Comparison of ENCODE assay signal across 1 cellular context in genomic region chr12:56630180-56630632, GRCh38.
TF ChIP-seq lines count a peak whose summit lies in the region.

Gene BAZ2A (minus strand): TSS chr12:56630326. CDS start chr12:56617530, 12,796 bp downstream.

TF ChIP-seq in HepG2, 621 proteins besides CTCF, POLR2A, EP300 and RAD21 (continued from another document and continues in another):
- TF ChIP-seq ATF2 (CRISPR knock-in tag; IDR thresholded peaks at IDR 0.05) (peak; percentile 72), HMGXB4 (CRISPR knock-in tag; IDR thresholded peaks at IDR 0.05; ENCODE audit: borderline replicate concordance in 1 of 2, low read depth in 1 of 2) (peak; percentile 55 to 74; a peak in 2 of 4 replicates), GATA4 (IDR thresholded peaks at IDR 0.05; ENCODE audit: borderline replicate concordance, low read depth) (no peak), HDAC2 (CRISPR knock-in tag; IDR thresholded peaks at IDR 0.05) (peak; percentile 74; the same call in 1 of the 2 replicates), PHF21A (CRISPR knock-in tag; IDR thresholded peaks at IDR 0.05) (no peak), CEBPG (CRISPR knock-in tag; IDR thresholded peaks at IDR 0.05) (peak; percentile 30; the same call in 1 of the 2 replicates), TRAFD1 (CRISPR knock-in tag; IDR thresholded peaks at IDR 0.05; ENCODE audit: borderline replicate concordance) (peak; percentile 79; the same call in 1 of the 2 replicates), ZNF879 (CRISPR knock-in tag; IDR thresholded peaks at IDR 0.05) (no peak), ZNF501 (CRISPR knock-in tag; IDR thresholded peaks at IDR 0.05) (peak; percentile 42; the same call in 1 of the 2 replicates), ZNF530 (CRISPR knock-in tag; IDR thresholded peaks at IDR 0.05; ENCODE audit: low read depth) (no peak), ZBTB3 (CRISPR knock-in tag; IDR thresholded peaks at IDR 0.05; ENCODE audit: borderline replicate concordance, low read depth) (no peak), MLXIP (CRISPR knock-in tag; IDR thresholded peaks at IDR 0.05; ENCODE audit: borderline replicate concordance) (no peak), ZNF496 (CRISPR knock-in tag; IDR thresholded peaks at IDR 0.05; ENCODE audit: insufficient replicate concordance) (no peak), HNF4G (IDR thresholded peaks at IDR 0.05; ENCODE audit: borderline replicate concordance, low read depth, low read length) (peak; percentile 31; the same call in 1 of the 2 replicates), HNF4G (CRISPR knock-in tag; IDR thresholded peaks at IDR 0.05; ENCODE audit: borderline replicate concordance, low read depth) (no peak), ZNF746 (CRISPR knock-in tag; IDR thresholded peaks at IDR 0.05) (no peak), MAZ (IDR thresholded peaks at IDR 0.05; ENCODE audit: borderline replicate concordance, low read depth, low read length) (peak; percentile 88), MAZ (CRISPR knock-in tag; IDR thresholded peaks at IDR 0.05; ENCODE audit: low read depth) (peak; percentile 83; the same call in 1 of the 2 replicates), FOSL1 (CRISPR knock-in tag; IDR thresholded peaks at IDR 0.05; ENCODE audit: borderline replicate concordance) (no peak), SALL2 (CRISPR knock-in tag; IDR thresholded peaks at IDR 0.05) (peak; percentile 58; the same call in 1 of the 2 replicates), SUZ12 (IDR thresholded peaks at IDR 0.05; ENCODE audit: low read depth, low read length) (no peak), ZFP82 (CRISPR knock-in tag; IDR thresholded peaks at IDR 0.05; ENCODE audit: borderline replicate concordance) (no peak; the same call in 1 of the 2 replicates), ATF4 (CRISPR knock-in tag; IDR thresholded peaks at IDR 0.05) (no peak), SPEN (CRISPR knock-in tag; IDR thresholded peaks at IDR 0.05; ENCODE audit: low read depth) (peak; percentile 93), RARG (CRISPR knock-in tag; IDR thresholded peaks at IDR 0.05; ENCODE audit: low read depth) (no peak), THYN1 (CRISPR knock-in tag; IDR thresholded peaks at IDR 0.05; ENCODE audit: borderline replicate concordance, low read depth) (no peak), ZSCAN12 (CRISPR knock-in tag; IDR thresholded peaks at IDR 0.05) (no peak), SOX13 (IDR thresholded peaks at IDR 0.05) (no peak; the same call in 1 of the 2 replicates), SOX13 (CRISPR knock-in tag; conservative IDR thresholded peaks at IDR 0.05 in 1 of 2, IDR thresholded peaks at IDR 0.05 in 1 of 2) (0 out of 4 replicates have a peak, but pooled peaks of 1 of the 2 experiments have one; percentile 42), MEF2D (CRISPR knock-in tag; IDR thresholded peaks at IDR 0.05) (no peak), PREB (CRISPR knock-in tag; IDR thresholded peaks at IDR 0.05) (no peak), U2AF2 (IDR thresholded peaks at IDR 0.05; ENCODE audit: low read depth, low read length) (no peak), ZNF362 (CRISPR knock-in tag; IDR thresholded peaks at IDR 0.05; ENCODE audit: borderline replicate concordance) (peak; percentile 43; the same call in 1 of the 2 replicates), ELF1 (CRISPR knock-in tag; IDR thresholded peaks at IDR 0.05) (peak; percentile 47; the same call in 1 of the 2 replicates), ZNF660 (CRISPR knock-in tag; IDR thresholded peaks at IDR 0.05; ENCODE audit: borderline replicate concordance, low read depth) (no peak), CREB1 (IDR thresholded peaks at IDR 0.05) (0 out of 2 replicates have a peak, but pooled peaks have one; percentile 10), CREB1 (CRISPR knock-in tag; IDR thresholded peaks at IDR 0.05) (no peak), KDM2A (CRISPR knock-in tag; IDR thresholded peaks at IDR 0.05; ENCODE audit: borderline replicate concordance, low read depth) (peak; percentile 88; the same call in 1 of the 2 replicates), ZFP36L1 (CRISPR knock-in tag; IDR thresholded peaks at IDR 0.05) (no peak), ZNF614 (CRISPR knock-in tag; IDR thresholded peaks at IDR 0.05; ENCODE audit: borderline replicate concordance) (peak; percentile 47; the same call in 1 of the 2 replicates), ZC3H4 (CRISPR knock-in tag; IDR thresholded peaks at IDR 0.05; ENCODE audit: borderline replicate concordance) (no peak), HNRNPH1 (optimal IDR thresholded peaks at IDR 0.05; ENCODE audit: low read depth, low read length) (no peak), ZNF382 (CRISPR knock-in tag; IDR thresholded peaks at IDR 0.05; ENCODE audit: borderline replicate concordance) (no peak), HOXA9 (CRISPR knock-in tag; IDR thresholded peaks at IDR 0.05; ENCODE audit: borderline replicate concordance) (no peak), PRDM10 (CRISPR knock-in tag; IDR thresholded peaks at IDR 0.05; ENCODE audit: low read depth) (peak; percentile 75; the same call in 1 of the 2 replicates), ZSCAN31 (CRISPR knock-in tag; IDR thresholded peaks at IDR 0.05; ENCODE audit: low read depth) (peak; percentile 66; the same call in 1 of the 2 replicates), ZNF598 (CRISPR knock-in tag; IDR thresholded peaks at IDR 0.05; ENCODE audit: borderline replicate concordance) (no peak), ZFX (CRISPR knock-in tag; IDR thresholded peaks at IDR 0.05; ENCODE audit: low read depth) (0 out of 2 replicates have a peak, but pooled peaks have one; percentile 17), ZFY (CRISPR knock-in tag; IDR thresholded peaks at IDR 0.05) (peak; percentile 58), ZNF33B (CRISPR knock-in tag; IDR thresholded peaks at IDR 0.05) (no peak), ZNF264 (CRISPR knock-in tag; IDR thresholded peaks at IDR 0.05) (no peak), HMG20A (CRISPR knock-in tag; IDR thresholded peaks at IDR 0.05; ENCODE audit: borderline replicate concordance) (no peak), SIN3A (IDR thresholded peaks at IDR 0.05; ENCODE audit: borderline replicate concordance, low read depth, low read length) (peak; percentile 85; the same call in 1 of the 2 replicates)
